In genomic region chr18:59286341-59286740, GRCh38 we compare ENCODE assay signal across 28 cellular contexts. TPM values are rescaled to one million over a fixed set of nuclear protein-coding genes. Genes with fewer than 3 reads are reported as not detected.
DNase-seq lines count a peak whose midpoint lies in the region; ATAC-seq and TF ChIP-seq lines count a peak whose summit lies in the region.
"Had no signal": no experiment of that assay in that cellular context is flagged by ENCODE, and none has a peak within 500 bp of the region (broad histone marks: within the 10 kb centered on the region; RNA-seq: fewer than 3 reads in every experiment).

No MANE protein-coding gene starts in this region.

- H3K79me2 ChIP-seq in GM23338 (replicated peaks; ENCODE audit: insufficient read depth) (no peaks in the 10 kb centered on the region), neural progenitor cell (ENCODE audit: low read depth) (no peaks in the 10 kb centered on the region)

- H3F3A ChIP-seq in GM23338 (replicated peaks; ENCODE audit: low read depth) (no peaks in the 10 kb centered on the region), neural progenitor cell (ENCODE audit: low read depth) (no peaks in the 10 kb centered on the region)

- no peak overlapping the region for H3K4me3 Mint-ChIP-seq in GM23338
- no peak overlapping the region for H3K4me3 Mint-ChIP-seq in neural progenitor cell
- H3K4me3 Mint-ChIP-seq: CD4-positive, CD25-positive, alpha-beta regulatory T cell; CD8-positive, alpha-beta memory T cell had no signal

- intact Hi-C loops in esophagus muscularis mucosa (cut with DNase I) = no loop called here

- H3K27ac ChIP-seq in GM23338 (ENCODE audit: low read depth) = no peak overlapping the region
- H3K27ac ChIP-seq in esophagus muscularis mucosa (replicated peaks in 1 of 4) = no peak overlapping the region
- no peak overlapping the region for H3K27ac ChIP-seq in neural progenitor cell
- H3K27ac ChIP-seq: A549, BLaER1 had no signal

- WGBS in esophagus muscularis mucosa = 41% methylated on average over 6 of the region's 6 CpGs

- H4K20me1 ChIP-seq in GM23338 (replicated peaks; ENCODE audit: insufficient read depth) = no peaks in the 10 kb centered on the region
- no peaks in the 10 kb centered on the region for H4K20me1 ChIP-seq in neural progenitor cell (ENCODE audit: low read depth)
- H4K20me1 ChIP-seq: BLaER1 had no signal

- no peak for ATAC-seq in GM23338
- ATAC-seq: A549, GM12878 had no signal

- H3K9me3 ChIP-seq in esophagus muscularis mucosa = no peaks in the 10 kb centered on the region
- no peaks in the 10 kb centered on the region for H3K9me3 ChIP-seq in neural progenitor cell (ENCODE audit: low read depth)
- H3K9me3 ChIP-seq: A549, BE2C, BLaER1 had no signal

- TF ChIP-seq POLR2A in esophagus muscularis mucosa (IDR thresholded peaks at IDR 0.05; ENCODE audit: low read depth) = no peak

- H3K4me1 Mint-ChIP-seq in GM23338 (peaks cover 3% of the 10 kb centered on the region; the same call in 1 of the 3 replicates), neural progenitor cell (no peaks in the 10 kb centered on the region)
- H3K4me1 Mint-ChIP-seq: CD14-positive monocyte; CD4-positive, alpha-beta memory T cell; CD4-positive, CD25-positive, alpha-beta regulatory T cell; CD8-positive, alpha-beta memory T cell had no signal

- no peaks in the 10 kb centered on the region for H3K36me3 Mint-ChIP-seq in GM23338 (ENCODE audit: low read depth)
- H3K36me3 Mint-ChIP-seq in neural progenitor cell = no peaks in the 10 kb centered on the region
- H3K36me3 Mint-ChIP-seq: CD14-positive monocyte; CD4-positive, alpha-beta memory T cell; CD4-positive, CD25-positive, alpha-beta regulatory T cell; CD8-positive, alpha-beta memory T cell had no signal

- H3K4me2 ChIP-seq in GM23338 (no peak overlapping the region), neural progenitor cell (peak overlapping the region; percentile 20)
- H3K4me2 ChIP-seq: A549, BLaER1 had no signal

- TF ChIP-seq CTCF in GM23338 (conservative IDR thresholded peaks at IDR 0.05; ENCODE audit: low read depth in 2 of 2) = no peak
- no peak for TF ChIP-seq CTCF in esophagus muscularis mucosa (IDR thresholded peaks at IDR 0.05)
- no peak for TF ChIP-seq CTCF in neural progenitor cell (IDR thresholded peaks at IDR 0.05)

- H3K36me3 ChIP-seq in GM23338 (ENCODE audit: insufficient read depth) = no peaks in the 10 kb centered on the region
- H3K36me3 ChIP-seq in esophagus muscularis mucosa = no peaks in the 10 kb centered on the region
- no peaks in the 10 kb centered on the region for H3K36me3 ChIP-seq in neural progenitor cell
- H3K36me3 ChIP-seq: BE2C, BLaER1 had no signal

- DNase-seq in GM23338 (ENCODE audit: low spot score) = no peak
- DNase-seq in esophagus muscularis mucosa (ENCODE audit: extremely low spot score) = peak; percentile 34
- no peak for DNase-seq in neural progenitor cell (ENCODE audit: low spot score)
- DNase-seq in retina = peak; percentile 71
- no peak for DNase-seq in 8988T
- no peak for DNase-seq in kidney tubule cell (ENCODE audit: low spot score)
- DNase-seq in activated naive CD4-positive, alpha-beta T cell treated with Interleukin-2 at 50 U/mL for 16 hours = no peak
- DNase-seq in effector CD4-positive, alpha-beta T cell = no peak
- DNase-seq: BE2C; C1 segment of cervical spinal cord; CD4-positive, alpha-beta memory T cell; CD4-positive, CD25-positive, alpha-beta regulatory T cell; CD8-positive, alpha-beta memory T cell; COR-L47; DMS 273 treated with DMSO at 0.1 percent for 48 hours; DMS153; DMS53; DMS79; DND-41; EL; GDM1 had no signal

- H3K9me3 Mint-ChIP-seq in GM23338 = no peaks in the 10 kb centered on the region
- no peaks in the 10 kb centered on the region for H3K9me3 Mint-ChIP-seq in neural progenitor cell

- H3K27ac Mint-ChIP-seq in GM23338 (no peak overlapping the region), neural progenitor cell (no peak overlapping the region)
- H3K27ac Mint-ChIP-seq: CD14-positive monocyte; CD4-positive, alpha-beta memory T cell; CD4-positive, CD25-positive, alpha-beta regulatory T cell; CD8-positive, alpha-beta memory T cell had no signal

- H3K9me2 ChIP-seq in GM23338 (ENCODE audit: insufficient read depth) = no peaks in the 10 kb centered on the region

- H3K4me3 ChIP-seq in GM23338 = no peak overlapping the region
- H3K4me3 ChIP-seq in esophagus muscularis mucosa = no peak overlapping the region
- H3K4me3 ChIP-seq in neural progenitor cell = no peak overlapping the region
- H3K4me3 ChIP-seq: A549, BLaER1, GM12878 had no signal

- no peak overlapping the region for H3K9ac ChIP-seq in neural progenitor cell
- H3K9ac ChIP-seq: BLaER1 had no signal

- H3K4me1 ChIP-seq in GM23338 (ENCODE audit: insufficient read depth) = no peaks in the 10 kb centered on the region
- no peaks in the 10 kb centered on the region for H3K4me1 ChIP-seq in esophagus muscularis mucosa
- peaks cover 32% of the 10 kb centered on the region for H3K4me1 ChIP-seq in neural progenitor cell
- H3K4me1 ChIP-seq: A549, BE2C, BLaER1 had no signal

- H2AFZ ChIP-seq in GM23338 (peak overlapping the region; percentile 4; the same call in 1 of the 2 replicates), neural progenitor cell (replicated peaks) (no peak overlapping the region)

- peaks cover 10% of the 10 kb centered on the region for H3K27me3 ChIP-seq in GM23338 (ENCODE audit: insufficient read depth)
- H3K27me3 ChIP-seq in esophagus muscularis mucosa = peaks cover 0 to 52% (median 3%) of the 10 kb centered on the region in 4 donors
- peaks cover 63% of the 10 kb centered on the region for H3K27me3 ChIP-seq in neural progenitor cell
- H3K27me3 ChIP-seq: BLaER1 had no signal

- TF ChIP-seq EP300 in esophagus muscularis mucosa (IDR thresholded peaks at IDR 0.05) = no peak

- H3K27me3 Mint-ChIP-seq in GM23338 (ENCODE audit: insufficient read depth, low read depth, poor library complexity) (no peaks in the 10 kb centered on the region), neural progenitor cell (ENCODE audit: insufficient read depth, low read depth) (peaks cover 13% of the 10 kb centered on the region)

TF ChIP-seq in GM23338, 12 proteins besides CTCF, POLR2A, EP300 and RAD21 (continues in another document):
- TF ChIP-seq STAT1 (IDR thresholded peaks at IDR 0.05; ENCODE audit: unreplicated experiment) (no peak), EZH2phosphoT487 (IDR thresholded peaks at IDR 0.05; ENCODE audit: unreplicated experiment) (no peak), JUNB (IDR thresholded peaks at IDR 0.05; ENCODE audit: unreplicated experiment) (no peak), EZH2 (IDR thresholded peaks at IDR 0.05; ENCODE audit: low read depth, unreplicated experiment) (no peak), POLR2AphosphoS5 (IDR thresholded peaks at IDR 0.05; ENCODE audit: low read depth) (no peak), REST (IDR thresholded peaks at IDR 0.05; ENCODE audit: unreplicated experiment) (no peak), ZNF331 (CRISPR knock-in tag; IDR thresholded peaks at IDR 0.05; ENCODE audit: low read depth) (no peak), ETS1 (IDR thresholded peaks at IDR 0.05) (no peak)

RNA-seq across cellular contexts. Expression of gene RAX, which starts 13.1 kb away (rescaled TPM):
- total RNA-seq in GM23338 (2014; rRNA removed; shearing (Covaris generic)) = 0.03 and 0.08 TPM in 2 replicates
- 0.16 and 0.68 TPM in 2 replicates for polyA plus RNA-seq in GM23338 (2016; fragmentation: Nextera tagmentation; extraction: Ambion mirVana)
- not detected for total RNA-seq in esophagus muscularis mucosa
- total RNA-seq in neural progenitor cell (ENCODE audit: low replicate concordance) = 20.7 and 78.1 TPM in 2 replicates
- total RNA-seq: A172; CD4-positive, alpha-beta memory T cell; CD4-positive, CD25-positive, alpha-beta regulatory T cell; CD8-positive, alpha-beta memory T cell; Daoy; G401; GM12878 had no signal
- polyA plus RNA-seq: A549; CD14-positive monocyte; CD4-positive, alpha-beta memory T cell; CD4-positive, CD25-positive, alpha-beta regulatory T cell; CD8-positive, alpha-beta memory T cell; GM12878 had no signal

RNA-seq across cellular contexts. Expression of gene CPLX4, which starts 32.1 kb away (rescaled TPM):
- not detected in 2 replicates for total RNA-seq in GM23338 (2014; rRNA removed; shearing (Covaris generic))
- not detected in 2 replicates for polyA plus RNA-seq in GM23338 (2016; fragmentation: Nextera tagmentation; extraction: Ambion mirVana)
- total RNA-seq in esophagus muscularis mucosa (not detected), neural progenitor cell (ENCODE audit: low replicate concordance) (0.12 and 2.2 TPM in 2 replicates)
- total RNA-seq: A172; CD4-positive, alpha-beta memory T cell; CD4-positive, CD25-positive, alpha-beta regulatory T cell; CD8-positive, alpha-beta memory T cell; Daoy; G401; GM12878 had no signal
- polyA plus RNA-seq: A549; CD14-positive monocyte; CD4-positive, alpha-beta memory T cell; CD4-positive, CD25-positive, alpha-beta regulatory T cell; CD8-positive, alpha-beta memory T cell; GM12878 had no signal

Comparison
In these comparisons a context has a peak if more than half of its experiments do, and no peak if none do; other contexts are left out.
1. DNase-seq: peak in esophagus muscularis mucosa (single experiment) and retina (single experiment); none in GM23338 (single experiment), neural progenitor cell (single experiment), 8988T (single experiment), kidney tubule cell (single experiment), activated naive CD4-positive, alpha-beta T cell treated with Interleukin-2 at 50 U/mL for 16 hours (single experiment) and effector CD4-positive, alpha-beta T cell (single experiment).
2. RNA of gene RAX, which starts 13.1 kb away (total RNA-seq): 20.7 to 78.1 TPM in neural progenitor cell; 0.03 to 0.08 TPM in GM23338 and not detected in esophagus muscularis mucosa; every median in the first group is over 10 times any median in the second.